Comparison of ENCODE assay signal across 8 cellular contexts in the genomic region with DNA sequence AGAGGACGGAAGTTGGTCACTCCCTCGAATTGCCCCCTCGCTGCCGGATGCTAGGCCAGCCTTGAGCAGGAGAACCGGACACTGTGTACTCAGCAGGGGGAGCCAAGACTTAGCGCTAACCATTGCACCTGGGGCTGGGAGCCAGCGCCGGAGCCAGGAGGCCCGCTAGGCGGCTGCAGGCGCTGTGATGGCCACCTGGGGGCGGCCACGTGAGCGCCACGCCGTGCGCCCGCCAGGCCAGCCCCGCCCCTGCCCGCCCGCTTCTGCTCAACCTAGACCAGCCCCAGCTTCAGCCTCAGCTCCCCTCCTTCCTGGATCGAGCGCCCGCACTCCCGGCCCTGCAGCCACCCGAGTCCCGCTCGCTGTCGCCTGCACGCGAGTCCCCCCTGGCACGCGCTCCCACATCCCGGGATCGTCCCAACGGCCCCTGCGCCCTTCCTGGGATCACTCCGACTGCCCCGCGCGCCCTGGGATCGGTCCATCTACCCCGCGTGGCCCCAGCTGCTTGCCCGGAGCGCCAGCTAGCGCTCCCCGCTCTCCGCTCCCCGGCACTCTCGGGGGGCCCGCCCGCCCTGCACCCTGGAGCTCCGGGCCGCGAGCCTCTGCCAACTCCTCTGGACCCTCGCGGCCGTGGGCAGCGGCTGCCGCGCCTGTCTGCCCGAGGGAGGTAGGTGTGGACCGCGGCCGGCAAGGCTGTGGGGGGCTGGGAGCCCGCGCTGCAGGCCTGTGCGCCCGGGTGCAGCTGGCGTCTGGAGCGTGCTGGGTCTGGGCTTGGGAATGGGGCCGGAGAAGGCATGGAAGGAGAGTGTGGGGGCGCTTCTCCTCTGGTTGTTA. TPM values are rescaled to one million over a fixed set of nuclear protein-coding genes. Genes with fewer than 3 reads are reported as not detected.
DNase-seq lines count a peak whose midpoint lies in the region; ATAC-seq, FAIRE-seq and TF ChIP-seq lines count a peak whose summit lies in the region.

A gene (plus strand): TSS at position 266 of the 834 bp plus-strand sequence. CDS start 19,452 bp downstream, outside the sequence.

- FAIRE-seq in H54 (lab: Jason Lieb, UNC) = peak; percentile 48

- no CpG with 5 or more reads among the region's 74 CpGs for WGBS in neuronal stem cell (ENCODE audit: extremely low coverage in 2 of 2, insufficient read length in 2 of 2, insufficient replicate concordance in 1 of 2), 2 donors

- ATAC-seq in foreskin keratinocyte = peak; percentile 84

- H3K27me3 ChIP-seq in foreskin keratinocyte (no peaks in the 10 kb centered on the region), neuronal stem cell (ENCODE audit: control insufficient read depth in 3 of 3, insufficient read depth in 3 of 3, low read depth in 1 of 3, low read length in 3 of 3) (peaks cover 0 to 2% (median 0%) of the 10 kb centered on the region in 3 experiments)

- no peak within 1 kb of the TSS for H2BK120ac ChIP-seq in neuronal stem cell (ENCODE audit: low read depth, low read length)

- H3K4ac ChIP-seq in neuronal stem cell (ENCODE audit: low read length) = no peak within 1 kb of the TSS

- H2AFZ ChIP-seq in neuronal stem cell (ENCODE audit: low read length) = peak within 1 kb of the TSS; percentile 96

- peak; percentile 89 for DNase-seq in G401 (ENCODE audit: low spot score)
- peak; percentile 91 for DNase-seq in H54 (ENCODE audit: insufficient read length, low spot score)
- peak; percentile 98 for DNase-seq in LoVo (ENCODE audit: low spot score)
- DNase-seq in SHP77 treated with DMSO at 0.1 percent for 48 hours (lab: John Stamatoyannopoulos, UW) = peak; percentile 88
- peak; percentile 71 for DNase-seq in activated gamma-delta T cell treated with anti-CD3 and anti-CD28 coated beads, Interleukin-2, amount 50 U/mL, for 16 hours (ENCODE audit: low read depth)
- peak; percentile 71 to 85 for DNase-seq in foreskin keratinocyte
- DNase-seq in neuronal stem cell (ENCODE audit: low spot score) = peak; percentile 85
- peak in 48 of 49 donors; percentile 22 to 91 (median 69) for DNase-seq in substantia nigra (lab: John Stamatoyannopoulos, UW)

- H3K4me3 ChIP-seq in neuronal stem cell (ENCODE audit: low read length in 2 of 2) = peak within 1 kb of the TSS; percentile 78 to 97

- peak within 1 kb of the TSS; percentile 98 for H3K18ac ChIP-seq in neuronal stem cell (ENCODE audit: low read length)

- peak within 1 kb of the TSS; percentile 98 for H3K9ac ChIP-seq in neuronal stem cell (ENCODE audit: low read depth, low read length, poor library complexity)

- peak within 1 kb of the TSS; percentile 63 for H2BK15ac ChIP-seq in neuronal stem cell (ENCODE audit: low read length)

- H4K8ac ChIP-seq in neuronal stem cell (ENCODE audit: low read depth, low read length) = no peak within 1 kb of the TSS

- no peak within 1 kb of the TSS for H3K27ac ChIP-seq in foreskin keratinocyte
- no peak within 1 kb of the TSS for H3K27ac ChIP-seq in neuronal stem cell (replicated peaks; ENCODE audit: low read length)
- H3K27ac ChIP-seq in substantia nigra (ENCODE audit: low read depth, low read length, poor library complexity, severe bottlenecking) = peak within 1 kb of the TSS; percentile 68

- in situ Hi-C loops in G401 (cut with HindIII; ENCODE audit: low sequenced_read_pairs) = no loop called here

- H3K4me2 ChIP-seq in neuronal stem cell (ENCODE audit: insufficient read depth, low read length, poor library complexity, severe bottlenecking) = peak within 1 kb of the TSS; percentile 78

- no peaks in the 10 kb centered on the region for H3K36me3 ChIP-seq in neuronal stem cell (replicated peaks in 1 of 2; ENCODE audit: control insufficient read depth in 2 of 2, insufficient read depth in 2 of 2, low read length in 2 of 2)

- no peak within 1 kb of the TSS for H2BK12ac ChIP-seq in neuronal stem cell (ENCODE audit: low read length)

- H2AK5ac ChIP-seq in neuronal stem cell (ENCODE audit: low read depth, low read length) = no peak within 1 kb of the TSS

- H3K4me1 ChIP-seq in foreskin keratinocyte = peaks cover 16% of the 10 kb centered on the region
- peaks cover 0 to 4% of the 10 kb centered on the region in 2 donors for H3K4me1 ChIP-seq in neuronal stem cell (ENCODE audit: control insufficient read depth in 2 of 2, insufficient read depth in 1 of 2, low read depth in 1 of 2, low read length in 2 of 2)

- TF ChIP-seq CTCF in foreskin keratinocyte (conservative IDR thresholded peaks at IDR 0.05) = peak; percentile 98

- no peak within 1 kb of the TSS for H4K91ac ChIP-seq in neuronal stem cell (ENCODE audit: low read depth, low read length, poor library complexity)

- peak within 1 kb of the TSS; percentile 91 for H3K14ac ChIP-seq in neuronal stem cell (ENCODE audit: low read length)

- H3K79me1 ChIP-seq in neuronal stem cell (ENCODE audit: low read depth, low read length) = peaks cover 2% of the 10 kb centered on the region

- peak; percentile 47; the same call in 1 of the 2 replicates for TF ChIP-seq POLR2A in H54 (IDR thresholded peaks at IDR 0.05; ENCODE audit: low read depth, low read length)

- peaks cover 0 to 5% of the 10 kb centered on the region in 2 donors for H3K9me3 ChIP-seq in neuronal stem cell (replicated peaks in 1 of 2; ENCODE audit: control insufficient read depth in 2 of 2, insufficient read depth in 1 of 2, low read depth in 1 of 2, low read length in 2 of 2)

- peak within 1 kb of the TSS; percentile 90 for H3K23ac ChIP-seq in neuronal stem cell (ENCODE audit: low read depth, low read length, poor library complexity)

- peak within 1 kb of the TSS; percentile 26 for H2BK5ac ChIP-seq in neuronal stem cell (ENCODE audit: low read length)

RNA-seq across cellular contexts. Expression of the gene that starts here (rescaled TPM):
- total RNA-seq in G401 (2014; rRNA removed; shearing (Covaris generic)) = 18.6 and 22.0 TPM in 2 replicates
- total RNA-seq in foreskin keratinocyte = 21.4 and 21.6 TPM in 2 replicates
- polyA plus RNA-seq in foreskin keratinocyte = 5.0 and 5.6 TPM in 2 replicates
- 6.4 TPM for polyA plus RNA-seq in neuronal stem cell (2013, experiment 1 of 2)
- 7.4 TPM for polyA plus RNA-seq in neuronal stem cell (2013, experiment 2 of 2)
